13 cellular contexts compared by ENCODE assay signal in genomic region chrX:48480583-48480982, GRCh38.
"Had no signal": no experiment of that assay in that cellular context is flagged by ENCODE, and none has a peak within 500 bp of the region (broad histone marks: within the 10 kb centered on the region; RNA-seq: fewer than 3 reads in every experiment).

No MANE protein-coding gene starts in this region.

- H3K27me3 Mint-ChIP-seq: activated B cell treated with CpG ODN at 0.5 μM for 24 hours; activated CD4-positive, alpha-beta T cell treated with anti-CD3 and anti-CD28 coated beads, Interleukin-2, amount 10 ng/mL, durations not matched to agents 24 days and 14 days; naive B cell had no signal

- H3K4me3 Mint-ChIP-seq: activated B cell treated with CpG ODN at 0.5 μM for 24 hours; activated CD4-positive, alpha-beta T cell treated with anti-CD3 and anti-CD28 coated beads, Interleukin-2, amount 10 ng/mL, durations not matched to agents 24 days and 14 days; endodermal cell; naive B cell had no signal

- DNase-seq: activated B cell treated with CpG ODN at 0.5 μM for 24 hours; activated CD4-positive, alpha-beta T cell treated with anti-CD3 and anti-CD28 coated beads, Interleukin-2, amount 10 ng/mL, durations not matched to agents 24 days and 14 days; activated naive CD4-positive, alpha-beta T cell treated with anti-CD3 and anti-CD28 coated beads, Interleukin-2, amount 50 U/mL, for 16 hours; brain microvascular endothelial cell; dermis blood vessel endothelial cell; endodermal cell; left colon; naive B cell; stimulated activated CD4-positive, alpha-beta T cell treated with anti-CD3 and anti-CD28 coated beads, Interleukin-15, amount 100 ng/mL, for 24 hours; stimulated activated CD4-positive, alpha-beta T cell treated with anti-CD3 and anti-CD28 coated beads, Interleukin-4, amount 100 ng/mL, for 1 hour; stimulated activated naive CD4-positive, alpha-beta T cell treated with Interleukin-2 at 50 U/mL for 16 hours; upper lobe of right lung had no signal

- H3K9me3 Mint-ChIP-seq: activated B cell treated with CpG ODN at 0.5 μM for 24 hours; activated CD4-positive, alpha-beta T cell treated with anti-CD3 and anti-CD28 coated beads, Interleukin-2, amount 10 ng/mL, durations not matched to agents 24 days and 14 days had no signal

- ATAC-seq: gastroesophageal sphincter, left colon, upper lobe of right lung had no signal

- H3K27ac Mint-ChIP-seq: activated B cell treated with CpG ODN at 0.5 μM for 24 hours; activated CD4-positive, alpha-beta T cell treated with anti-CD3 and anti-CD28 coated beads, Interleukin-2, amount 10 ng/mL, durations not matched to agents 24 days and 14 days; endodermal cell had no signal
